Comparison of ENCODE assay signal across 20 cellular contexts in the genomic region with DNA sequence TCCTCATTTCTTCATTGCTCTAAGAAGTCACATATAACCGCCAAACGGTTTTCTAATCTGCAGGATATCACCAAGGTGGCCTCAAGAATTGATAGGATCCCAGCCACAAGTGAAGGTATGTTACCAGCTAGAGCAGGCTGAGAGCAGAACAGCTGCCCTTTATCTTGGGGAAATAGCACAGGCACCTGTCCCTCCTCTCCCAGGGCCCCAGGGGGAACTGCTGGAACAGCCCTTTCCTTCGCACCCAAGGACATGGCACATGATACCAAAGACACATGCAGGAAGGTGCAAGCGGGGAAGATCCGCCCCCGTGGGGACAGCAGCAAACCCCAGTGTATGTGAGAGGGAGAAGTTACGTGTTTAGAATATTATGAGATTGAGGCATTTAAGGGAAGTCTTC.
"Had no signal": no experiment of that assay in that cellular context is flagged by ENCODE, and none has a peak within 500 bp of the region (broad histone marks: within the 10 kb centered on the region; RNA-seq: fewer than 3 reads in every experiment).

No MANE protein-coding gene starts in this region.

- H3K4me1 Mint-ChIP-seq: activated CD4-positive, alpha-beta memory T cell treated with anti-CD3 and anti-CD28 coated beads, Interleukin-2, amount 10 ng/mL, durations not matched to agents 7 days and 5 days; activated CD4-positive, alpha-beta T cell treated with anti-CD3 and anti-CD28 coated beads, Interleukin-2, amount 10 ng/mL, durations not matched to agents 24 days and 14 days; activated naive CD4-positive, alpha-beta T cell treated with anti-CD3 and anti-CD28 coated beads, Interleukin-2, amount 10 ng/mL, durations not matched to agents 7 days and 5 days; memory B cell had no signal

- H3K27me3 ChIP-seq: cardiac muscle cell, esophagus squamous epithelium, gastroesophageal sphincter, tibial nerve had no signal

- H3K36me3 ChIP-seq: cardiac muscle cell, esophagus squamous epithelium, gastroesophageal sphincter, tibial nerve had no signal

- H3K27ac Mint-ChIP-seq: activated CD4-positive, alpha-beta memory T cell treated with anti-CD3 and anti-CD28 coated beads, Interleukin-2, amount 10 ng/mL, durations not matched to agents 7 days and 5 days; activated CD4-positive, alpha-beta T cell treated with anti-CD3 and anti-CD28 coated beads, Interleukin-2, amount 10 ng/mL, durations not matched to agents 24 days and 14 days; activated naive CD4-positive, alpha-beta T cell treated with anti-CD3 and anti-CD28 coated beads, Interleukin-2, amount 10 ng/mL, durations not matched to agents 7 days and 5 days; endodermal cell; memory B cell; nephron progenitor cell had no signal

- DNase-seq: activated CD4-positive, alpha-beta memory T cell treated with anti-CD3 and anti-CD28 coated beads, Interleukin-2, amount 10 ng/mL, durations not matched to agents 7 days and 5 days; activated CD4-positive, alpha-beta T cell treated with anti-CD3 and anti-CD28 coated beads, Interleukin-2, amount 10 ng/mL, durations not matched to agents 24 days and 14 days; activated effector memory CD4-positive, alpha-beta T cell treated with anti-CD3 and anti-CD28 coated beads, Interleukin-2, amount 50 U/mL, for 16 hours; activated naive CD4-positive, alpha-beta T cell treated with anti-CD3 and anti-CD28 coated beads, Interleukin-2, amount 10 ng/mL, durations not matched to agents 7 days and 5 days; amygdala; cortex of kidney; endodermal cell; esophagus squamous epithelium; head of caudate nucleus; left ventricle myocardium superior; nephron progenitor cell; stimulated activated CD4-positive, alpha-beta T cell treated with anti-CD3 and anti-CD28 coated beads, Interleukin-4, amount 100 ng/mL, for 24 hours; stimulated activated naive CD4-positive, alpha-beta T cell treated with Interleukin-2 at 50 U/mL for 16 hours had no signal

- H3K27ac ChIP-seq: cardiac muscle cell, gastroesophageal sphincter, parathyroid adenoma had no signal

- H3K4me3 ChIP-seq: cardiac muscle cell, esophagus squamous epithelium, gastroesophageal sphincter, tibial nerve had no signal

- H3K4me3 Mint-ChIP-seq: activated CD4-positive, alpha-beta memory T cell treated with anti-CD3 and anti-CD28 coated beads, Interleukin-2, amount 10 ng/mL, durations not matched to agents 7 days and 5 days; activated CD4-positive, alpha-beta T cell treated with anti-CD3 and anti-CD28 coated beads, Interleukin-2, amount 10 ng/mL, durations not matched to agents 24 days and 14 days; activated naive CD4-positive, alpha-beta T cell treated with anti-CD3 and anti-CD28 coated beads, Interleukin-2, amount 10 ng/mL, durations not matched to agents 7 days and 5 days; endodermal cell; memory B cell; nephron progenitor cell had no signal

- H3K9me3 ChIP-seq: esophagus squamous epithelium, gastroesophageal sphincter, tibial nerve had no signal

- H3K36me3 Mint-ChIP-seq: activated naive CD4-positive, alpha-beta T cell treated with anti-CD3 and anti-CD28 coated beads, Interleukin-2, amount 10 ng/mL, durations not matched to agents 7 days and 5 days; memory B cell had no signal

- H3K9me3 Mint-ChIP-seq: activated CD4-positive, alpha-beta memory T cell treated with anti-CD3 and anti-CD28 coated beads, Interleukin-2, amount 10 ng/mL, durations not matched to agents 7 days and 5 days; activated CD4-positive, alpha-beta T cell treated with anti-CD3 and anti-CD28 coated beads, Interleukin-2, amount 10 ng/mL, durations not matched to agents 24 days and 14 days; activated naive CD4-positive, alpha-beta T cell treated with anti-CD3 and anti-CD28 coated beads, Interleukin-2, amount 10 ng/mL, durations not matched to agents 7 days and 5 days; memory B cell; nephron progenitor cell had no signal

- ATAC-seq: activated CD4-positive, CD25-positive, alpha-beta regulatory T cell treated with anti-CD3 and anti-CD28 coated beads, Interleukin-2, amount 50 U/mL, for 24 hours; gastroesophageal sphincter had no signal

- FAIRE-seq: urothelium cell line had no signal

- H3K27me3 Mint-ChIP-seq: activated naive CD4-positive, alpha-beta T cell treated with anti-CD3 and anti-CD28 coated beads, Interleukin-2, amount 10 ng/mL, durations not matched to agents 7 days and 5 days had no signal
